19 cellular contexts compared by ENCODE assay signal in genomic region chr3:42525736-42526345, GRCh38. TPM values are rescaled to one million over a fixed set of nuclear protein-coding genes. Genes with fewer than 3 reads are reported as not detected.
DNase-seq lines count a peak whose midpoint lies in the region; ATAC-seq lines count a peak whose summit lies in the region.
"Had no signal": no experiment of that assay in that cellular context is flagged by ENCODE, and none has a peak within 500 bp of the region (broad histone marks: within the 10 kb centered on the region; RNA-seq: fewer than 3 reads in every experiment).

No MANE protein-coding gene starts in this region.

- H3K27me3 Mint-ChIP-seq in activated CD4-positive, alpha-beta T cell treated with anti-CD3 and anti-CD28 coated beads for 36 hours, result no peaks in the 10 kb centered on the region
- H3K27me3 Mint-ChIP-seq in naive thymus-derived CD4-positive, alpha-beta T cell, result no peaks in the 10 kb centered on the region

- peak overlapping the region in 9 of 11 experiments; percentile 16 to 73 (median 62); a peak in 16 of 22 replicates for H3K9ac ChIP-seq in BLaER1 treated with 17β-estradiol and CSF1 and Interleukin-3, amounts not matched to agents 10 nM and 100 nM
- H3K9ac ChIP-seq: KMS-11 had no signal

- intact Hi-C loops in activated CD4-positive, alpha-beta T cell treated with anti-CD3 and anti-CD28 coated beads for 36 hours (cut with DNase I, micrococcal nuclease), result no loop called here
- intact Hi-C loops in naive thymus-derived CD4-positive, alpha-beta T cell (cut with micrococcal nuclease), result no loop called here

- POLR2A ChIA-PET in activated CD4-positive, alpha-beta T cell treated with anti-CD3 and anti-CD28 coated beads for 36 hours (lab: Charles Lee), result interaction anchor here (0.5 to 0.7 kb wide), 2 partner anchors 93 to 308 kb away, joined by 3 to 4 read pairs; no protein-coding TSS in a partner anchor
- POLR2A ChIA-PET in naive thymus-derived CD4-positive, alpha-beta T cell (lab: Charles Lee), result interaction anchor here (1.1 to 3.6 kb wide), 5 partner anchors 10 to 24 kb away, joined by 3 to 26 read pairs (median 6); partner anchors contain the start of gene VIPR1

- peaks cover 62 to 78% (median 71%) of the 10 kb centered on the region in 10 experiments for H3K4me1 ChIP-seq in BLaER1 treated with 17β-estradiol and CSF1 and Interleukin-3, amounts not matched to agents 10 nM and 100 nM
- peaks cover 35 to 52% of the 10 kb centered on the region in 2 donors for H3K4me1 ChIP-seq in naive thymus-derived CD4-positive, alpha-beta T cell (ENCODE audit: control insufficient read depth in 2 of 2, insufficient read depth in 2 of 2, low read length in 2 of 2)
- H3K4me1 ChIP-seq: BE2C had no signal

- no peaks in the 10 kb centered on the region for H3K27me3 ChIP-seq in BLaER1 treated with 17β-estradiol and CSF1 and Interleukin-3, amounts not matched to agents 10 nM and 100 nM
- no peaks in the 10 kb centered on the region for H3K27me3 ChIP-seq in naive thymus-derived CD4-positive, alpha-beta T cell (ENCODE audit: control insufficient read depth in 2 of 2, insufficient read depth in 2 of 2, low read length in 2 of 2)
- H3K27me3 ChIP-seq: BE2C, MG63 had no signal

- no peaks in the 10 kb centered on the region for H3K9me3 Mint-ChIP-seq in activated CD4-positive, alpha-beta T cell treated with anti-CD3 and anti-CD28 coated beads for 36 hours (ENCODE audit: low read depth)
- peaks cover 0 to 4% (median 0%) of the 10 kb centered on the region in 11 donors for H3K9me3 Mint-ChIP-seq in naive thymus-derived CD4-positive, alpha-beta T cell

- ATAC-seq in activated CD4-positive, alpha-beta T cell treated with anti-CD3 and anti-CD28 coated beads for 36 hours, result no peak
- no peak for ATAC-seq in naive thymus-derived CD4-positive, alpha-beta T cell

- CTCF ChIA-PET in activated CD4-positive, alpha-beta T cell treated with anti-CD3 and anti-CD28 coated beads for 36 hours (lab: Charles Lee), result interaction anchor here (0.6 to 2.0 kb wide), 8 partner anchors 8 to 198 kb away, joined by 3 to 12 read pairs (median 4); partner anchors contain the start of gene VIPR1
- CTCF ChIA-PET in naive thymus-derived CD4-positive, alpha-beta T cell (lab: Charles Lee), result interaction anchor here (1.0 to 3.7 kb wide), 8 partner anchors 8 to 24 kb away, joined by 3 to 23 read pairs (median 6); partner anchors contain the start of gene VIPR1

- no peak for DNase-seq in activated CD4-positive, alpha-beta T cell treated with anti-CD3 and anti-CD28 coated beads for 36 hours
- DNase-seq in activated CD4-positive, alpha-beta T cell treated with anti-CD3 and anti-CD28 coated beads for 1 hour, result no peak
- DNase-seq in SW480 (ENCODE audit: low spot score), result peak; percentile 9
- DNase-seq in naive thymus-derived CD4-positive, alpha-beta T cell, result no peak
- DNase-seq in stimulated activated CD4-positive, alpha-beta T cell treated with anti-CD3 and anti-CD28 coated beads, Interleukin-2, amount 100 ng/mL, for 24 hours, result no peak
- DNase-seq in NCI-H69 (lab: John Stamatoyannopoulos, UW), result no peak
- DNase-seq in amniotic stem cell (lab: John Stamatoyannopoulos, UW), result no peak
- DNase-seq: 8988T, BE2C, COR-L47, DMS153, MG63, NCI-H1105 treated with DMSO at 0.1 percent for 48 hours, NCI-H1694 treated with DMSO at 0.1 percent for 48 hours, NCI-H345, NCI-H526, SIG-M5 had no signal

- H3K36me3 Mint-ChIP-seq in activated CD4-positive, alpha-beta T cell treated with anti-CD3 and anti-CD28 coated beads for 36 hours (ENCODE audit: low read depth), result peaks cover 17% of the 10 kb centered on the region
- peaks cover 9 to 38% (median 11%) of the 10 kb centered on the region in 5 donors for H3K36me3 Mint-ChIP-seq in naive thymus-derived CD4-positive, alpha-beta T cell

- peaks cover 58% of the 10 kb centered on the region for H3K4me1 Mint-ChIP-seq in activated CD4-positive, alpha-beta T cell treated with anti-CD3 and anti-CD28 coated beads for 36 hours
- H3K4me1 Mint-ChIP-seq in naive thymus-derived CD4-positive, alpha-beta T cell, result peaks cover 41 to 80% (median 64%) of the 10 kb centered on the region in 7 donors

- H3K4me3 Mint-ChIP-seq in activated CD4-positive, alpha-beta T cell treated with anti-CD3 and anti-CD28 coated beads for 36 hours, result no peak overlapping the region
- H3K4me3 Mint-ChIP-seq in naive thymus-derived CD4-positive, alpha-beta T cell, result peak overlapping the region in 2 of 10 donors; percentile 7 to 86

- H3K27ac ChIP-seq in BLaER1 treated with 17β-estradiol and CSF1 and Interleukin-3, amounts not matched to agents 10 nM and 100 nM, result peak overlapping the region in 9 of 11 experiments; percentile 63 to 97 (median 77); a peak in 18 of 22 replicates
- peak overlapping the region; percentile 60 for H3K27ac ChIP-seq in naive thymus-derived CD4-positive, alpha-beta T cell (ENCODE audit: low read depth, low read length)
- H3K27ac ChIP-seq: KMS-11 had no signal

- H3K36me3 ChIP-seq in BLaER1 treated with 17β-estradiol and CSF1 and Interleukin-3, amounts not matched to agents 10 nM and 100 nM, result peaks cover 0 to 7% (median 0%) of the 10 kb centered on the region in 11 experiments; a peak in 2 of 22 replicates
- H3K36me3 ChIP-seq in naive thymus-derived CD4-positive, alpha-beta T cell (ENCODE audit: control insufficient read depth in 2 of 3, insufficient read depth in 3 of 3, low read length in 3 of 3), result peaks cover 0 to 29% (median 4%) of the 10 kb centered on the region in 3 experiments
- H3K36me3 ChIP-seq: BE2C, MG63 had no signal

- no peak overlapping the region; a peak in 1 of 20 replicates for H3K4me3 ChIP-seq in BLaER1 treated with 17β-estradiol and CSF1 and Interleukin-3, amounts not matched to agents 10 nM and 100 nM
- no peak overlapping the region for H3K4me3 ChIP-seq in naive thymus-derived CD4-positive, alpha-beta T cell (ENCODE audit: low read length)
- H3K4me3 ChIP-seq: MG63 had no signal

- no peaks in the 10 kb centered on the region for H3K9me3 ChIP-seq in BLaER1 treated with 17β-estradiol and CSF1 and Interleukin-3, amounts not matched to agents 10 nM and 100 nM (replicated peaks in 1 of 11)
- H3K9me3 ChIP-seq in naive thymus-derived CD4-positive, alpha-beta T cell (ENCODE audit: control insufficient read depth in 2 of 3, low read length in 3 of 3), result no peaks in the 10 kb centered on the region
- H3K9me3 ChIP-seq: BE2C, MG63 had no signal

- peak overlapping the region; percentile 69 to 95 (median 87) for H3K4me2 ChIP-seq in BLaER1 treated with 17β-estradiol and CSF1 and Interleukin-3, amounts not matched to agents 10 nM and 100 nM
- H3K4me2 ChIP-seq: KMS-11 had no signal

- no peaks in the 10 kb centered on the region for H4K20me1 ChIP-seq in BLaER1 treated with 17β-estradiol and CSF1 and Interleukin-3, amounts not matched to agents 10 nM and 100 nM

- H3K27ac Mint-ChIP-seq in activated CD4-positive, alpha-beta T cell treated with anti-CD3 and anti-CD28 coated beads for 36 hours, result peak overlapping the region; percentile 86
- H3K27ac Mint-ChIP-seq in naive thymus-derived CD4-positive, alpha-beta T cell, result peak overlapping the region; percentile 86 to 97 (median 90)

RNA-seq across cellular contexts. Expression of gene VIPR1, which starts 23.4 kb away (rescaled TPM):
- 1 to 10 TPM; 6.6 to 6.7 TPM for total RNA-seq in activated CD4-positive, alpha-beta T cell treated with anti-CD3 and anti-CD28 coated beads for 36 hours
- total RNA-seq in naive thymus-derived CD4-positive, alpha-beta T cell, result 100 to 1,000 TPM in 2 of 5 experiments, 10 to 100 TPM in 2, 1 to 10 TPM in 1; 8.0 to 133 (median 70.5) TPM
- polyA plus RNA-seq in naive thymus-derived CD4-positive, alpha-beta T cell, result 10 to 100 TPM; 30.5 to 44.8 TPM

RNA-seq across cellular contexts. Expression of gene SEC22C, which starts 55.9 kb away (rescaled TPM):
- 10 to 100 TPM; 34.2 to 42.5 TPM for total RNA-seq in activated CD4-positive, alpha-beta T cell treated with anti-CD3 and anti-CD28 coated beads for 36 hours
- total RNA-seq in naive thymus-derived CD4-positive, alpha-beta T cell, result 10 to 100 TPM; 39.7 to 54.8 (median 51.3) TPM
- polyA plus RNA-seq in naive thymus-derived CD4-positive, alpha-beta T cell, result 10 to 100 TPM; 38.0 to 50.4 TPM
